1 cellular context compared by ENCODE assay signal in genomic region chr9:110148384-110148783, GRCh38.
TF ChIP-seq lines count a peak whose summit lies in the region.

No MANE protein-coding gene starts in this region.

TF ChIP-seq in GM12878, 131 proteins besides CTCF, POLR2A, EP300 and RAD21 (continued from another document):
- TF ChIP-seq CUX1 (IDR thresholded peaks at IDR 0.05; ENCODE audit: insufficient replicate concordance, low read depth, low read length) (peak; percentile 18), TARDBP (IDR thresholded peaks at IDR 0.05; ENCODE audit: borderline replicate concordance) (peak; percentile 23; the same call in 1 of the 2 replicates), SMARCA5 (IDR thresholded peaks at IDR 0.05) (no peak), ZBTB33 (IDR thresholded peaks at IDR 0.05) (no peak), ZBTB4 (CRISPR knock-in tag; IDR thresholded peaks at IDR 0.05) (no peak), SREBF1 (IDR thresholded peaks at IDR 0.05; ENCODE audit: low read length) (no peak), GATAD2B (conservative IDR thresholded peaks at IDR 0.05; ENCODE audit: low read depth) (no peak), ASH2L (IDR thresholded peaks at IDR 0.05; ENCODE audit: borderline replicate concordance, low read depth) (no peak), POLR2AphosphoS2 (IDR thresholded peaks at IDR 0.05; ENCODE audit: low read depth, low read length) (no peak), SKIL (IDR thresholded peaks at IDR 0.05; ENCODE audit: low read depth, poor library complexity, severe bottlenecking) (peak; percentile 76), JUNB (IDR thresholded peaks at IDR 0.05) (peak; percentile 68), PBX3 (IDR thresholded peaks at IDR 0.05; ENCODE audit: insufficient replicate concordance, low read depth, low read length) (peak; percentile 31), JUND (IDR thresholded peaks at IDR 0.05; ENCODE audit: low read depth, low read length) (no peak), GABPA (IDR thresholded peaks at IDR 0.05; ENCODE audit: low read depth) (peak; percentile 53; the same call in 1 of the 2 replicates), SMC3 (IDR thresholded peaks at IDR 0.05; ENCODE audit: borderline replicate concordance, low read length) (0 out of 2 replicates have a peak, but pooled peaks have one; percentile 17), CHD4 (IDR thresholded peaks at IDR 0.05) (no peak), ESRRA (IDR thresholded peaks at IDR 0.05; ENCODE audit: low read length) (0 out of 2 replicates have a peak, but pooled peaks have one; percentile 40), BCLAF1 (IDR thresholded peaks at IDR 0.05) (no peak), NR2F1 (conservative IDR thresholded peaks at IDR 0.05) (peak; percentile 79), IRF3 (IDR thresholded peaks at IDR 0.05) (no peak), MYB (IDR thresholded peaks at IDR 0.05; ENCODE audit: borderline replicate concordance, low read depth, low read length) (no peak)
